Comparison of ENCODE assay signal across 18 cellular contexts in the genomic region with DNA sequence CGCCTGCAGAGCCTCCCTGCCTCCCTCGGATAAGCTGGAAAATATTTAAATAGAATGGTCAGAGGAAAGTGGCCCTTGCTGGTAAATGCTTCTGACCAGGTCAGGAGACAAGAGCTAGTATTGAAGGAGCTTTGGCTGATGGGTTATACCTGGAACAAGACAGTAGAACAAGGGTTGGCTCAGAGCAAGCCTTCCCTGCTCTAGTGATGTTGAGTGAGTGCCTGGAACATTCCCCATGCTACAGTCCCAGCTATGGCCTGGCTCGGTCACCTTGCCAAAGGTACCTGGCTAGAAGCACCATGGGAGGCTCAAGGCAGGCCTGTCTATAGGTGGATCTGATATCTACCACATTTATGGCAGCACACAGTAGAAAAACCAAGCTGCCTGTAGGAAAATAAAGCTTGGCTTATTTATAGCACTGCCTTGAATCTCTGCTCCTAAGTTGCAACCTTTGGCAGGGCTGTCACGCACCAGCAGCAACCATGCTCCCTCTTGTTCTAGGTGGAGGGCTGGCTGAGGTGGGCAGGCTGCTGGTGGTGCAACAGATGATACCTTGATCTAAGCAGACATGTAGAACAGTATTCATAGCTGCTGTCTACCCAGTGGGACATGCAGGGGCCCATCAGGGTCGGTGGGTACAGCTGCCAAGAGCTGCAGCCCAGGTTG.
DNase-seq lines count a peak whose midpoint lies in the region; ATAC-seq and TF ChIP-seq lines count a peak whose summit lies in the region.
"Had no signal": no experiment of that assay in that cellular context is flagged by ENCODE, and none has a peak within 500 bp of the region (broad histone marks: within the 10 kb centered on the region; RNA-seq: fewer than 3 reads in every experiment).

No MANE protein-coding gene starts in this region.

- H4K91ac ChIP-seq in mesenchymal stem cell (ENCODE audit: low read length): no peak overlapping the region

- H3K4me3 Mint-ChIP-seq in stimulated activated effector memory CD8-positive, alpha-beta T cell treated with anti-CD3 and anti-CD28 coated beads, Interleukin-12 subunit alpha, Interleukin-12 subunit beta, amount 100 ng/mL, for 72 hours: no peak overlapping the region
- H3K4me3 Mint-ChIP-seq: HFFc6 had no signal

- no peak overlapping the region for H4K8ac ChIP-seq in mesenchymal stem cell (ENCODE audit: low read length)

- ATAC-seq in stimulated activated effector memory CD8-positive, alpha-beta T cell treated with anti-CD3 and anti-CD28 coated beads, Interleukin-12 subunit alpha, Interleukin-12 subunit beta, amount 100 ng/mL, for 72 hours: no peak

- H3K9ac ChIP-seq in mesenchymal stem cell (ENCODE audit: low read length): no peak overlapping the region

- H2BK15ac ChIP-seq in mesenchymal stem cell (ENCODE audit: low read depth, poor library complexity, severe bottlenecking): no peak overlapping the region

- no peak overlapping the region for H2BK12ac ChIP-seq in mesenchymal stem cell (ENCODE audit: low read length in 2 of 2)

- H3K36me3 ChIP-seq in DOHH2 (ENCODE audit: control insufficient read depth, low read length): no peaks in the 10 kb centered on the region
- H3K36me3 ChIP-seq in mesenchymal stem cell (ENCODE audit: control insufficient read depth in 1 of 2, insufficient read depth in 2 of 2, low read depth in 1 of 2, low read length in 2 of 2): no peaks in the 10 kb centered on the region
- H3K36me3 ChIP-seq: MG63, Peyer's patch had no signal

- peaks cover 49% of the 10 kb centered on the region for H3K4me1 Mint-ChIP-seq in stimulated activated effector memory CD8-positive, alpha-beta T cell treated with anti-CD3 and anti-CD28 coated beads, Interleukin-12 subunit alpha, Interleukin-12 subunit beta, amount 100 ng/mL, for 72 hours

- H3K4ac ChIP-seq in mesenchymal stem cell (ENCODE audit: low read depth in 1 of 2, low read length in 2 of 2): no peak overlapping the region

- DNase-seq in activated CD8-positive, alpha-beta memory T cell treated with anti-CD3 and anti-CD28 coated beads for 24 hours: peak; percentile 56
- no peak for DNase-seq in activated CD8-positive, alpha-beta memory T cell treated with anti-CD3 and anti-CD28 coated beads, Interleukin-2, amount 50 U/mL, for 48 hours
- DNase-seq in iPS-NIHi7 (ENCODE audit: extremely low spot score) (peak; percentile 2), NCI-H1436 treated with DMSO at 0.1 percent for 48 hours (lab: John Stamatoyannopoulos, UW) (no peak), DMS 273 (lab: John Stamatoyannopoulos, UW; ENCODE audit: unreplicated experiment) (no peak), mesenchymal stem cell (no peak)
- no peak for DNase-seq in stimulated activated effector memory CD8-positive, alpha-beta T cell treated with anti-CD3 and anti-CD28 coated beads, Interleukin-12 subunit alpha, Interleukin-12 subunit beta, amount 100 ng/mL, for 72 hours (ENCODE audit: low spot score in 2 of 2)
- DNase-seq: COR-L47, DMS153, EL, HFFc6, MG63, NCI-H1092, NCI-H524, SHP77 had no signal

- H3K9me3 ChIP-seq in DOHH2 (ENCODE audit: control insufficient read depth, insufficient read depth, low read length) (no peaks in the 10 kb centered on the region), mesenchymal stem cell (ENCODE audit: control insufficient read depth, low read length) (no peaks in the 10 kb centered on the region)
- H3K9me3 ChIP-seq: MG63, Peyer's patch had no signal

- H3K36me3 Mint-ChIP-seq in stimulated activated effector memory CD8-positive, alpha-beta T cell treated with anti-CD3 and anti-CD28 coated beads, Interleukin-12 subunit alpha, Interleukin-12 subunit beta, amount 100 ng/mL, for 72 hours: peaks cover 7% of the 10 kb centered on the region

- no peak overlapping the region for H3K4me3 ChIP-seq in DOHH2 (ENCODE audit: low read length)
- no peak overlapping the region for H3K4me3 ChIP-seq in mesenchymal stem cell (ENCODE audit: insufficient read depth in 1 of 2, low read depth in 1 of 2, low read length in 2 of 2)
- H3K4me3 ChIP-seq: MG63, Peyer's patch had no signal

- peaks cover 14% of the 10 kb centered on the region for H3F3A ChIP-seq in DOHH2 (ENCODE audit: control insufficient read depth, insufficient read depth)

- no peaks in the 10 kb centered on the region for H3K9me3 Mint-ChIP-seq in stimulated activated effector memory CD8-positive, alpha-beta T cell treated with anti-CD3 and anti-CD28 coated beads, Interleukin-12 subunit alpha, Interleukin-12 subunit beta, amount 100 ng/mL, for 72 hours
- H3K9me3 Mint-ChIP-seq: HFFc6 had no signal

- H3K27ac ChIP-seq in DOHH2 (ENCODE audit: low read depth, low read length): no peak overlapping the region
- no peak overlapping the region for H3K27ac ChIP-seq in mesenchymal stem cell (ENCODE audit: low read length, poor library complexity, severe bottlenecking)
- H3K27ac ChIP-seq: C4-2B, Peyer's patch had no signal

- H3K79me1 ChIP-seq in mesenchymal stem cell (replicated peaks; ENCODE audit: low read length, poor library complexity, severe bottlenecking): no peaks in the 10 kb centered on the region

- H3K27me3 ChIP-seq in DOHH2 (ENCODE audit: control insufficient read depth, low read length) (no peaks in the 10 kb centered on the region), mesenchymal stem cell (ENCODE audit: control insufficient read depth in 1 of 2, insufficient read depth in 1 of 2, low read length in 2 of 2) (peaks cover 76 to 91% of the 10 kb centered on the region in 2 experiments)
- H3K27me3 ChIP-seq: Peyer's patch had no signal

- H3K4me2 ChIP-seq in DOHH2 (ENCODE audit: low read length) (peak overlapping the region; percentile 44), mesenchymal stem cell (ENCODE audit: low read length, poor library complexity, severe bottlenecking) (no peak overlapping the region)

- H3K9me2 ChIP-seq in DOHH2 (replicated peaks; ENCODE audit: control insufficient read depth, low read length): no peaks in the 10 kb centered on the region

- peak overlapping the region in 1 of 2 experiments; percentile 31 for H3K23ac ChIP-seq in mesenchymal stem cell (ENCODE audit: low read length in 2 of 2)

- no peak overlapping the region for H2BK5ac ChIP-seq in mesenchymal stem cell (ENCODE audit: low read depth, low read length, poor library complexity, severe bottlenecking)

- H4K20me1 ChIP-seq in DOHH2 (ENCODE audit: control insufficient read depth, insufficient read depth, low read depth, low read length): no peaks in the 10 kb centered on the region

- no peak overlapping the region for H2AK5ac ChIP-seq in mesenchymal stem cell (ENCODE audit: low read length, severe bottlenecking)

- H3K18ac ChIP-seq in mesenchymal stem cell (ENCODE audit: low read depth in 1 of 2, low read length in 2 of 2): no peak overlapping the region

- no peaks in the 10 kb centered on the region for H3K79me2 ChIP-seq in DOHH2 (ENCODE audit: control insufficient read depth, low read length)

- TF ChIP-seq CTCF in DOHH2 (IDR thresholded peaks at IDR 0.05; ENCODE audit: low read depth, low read length, poor library complexity, severe bottlenecking): no peak

- WGBS in mesenchymal stem cell: 69% methylated on average over 5 of the region's 5 CpGs

- no peak overlapping the region for H3K14ac ChIP-seq in mesenchymal stem cell (ENCODE audit: low read length in 2 of 2)

- no peak overlapping the region for H2BK120ac ChIP-seq in mesenchymal stem cell (ENCODE audit: low read depth, low read length)

- H3K27ac Mint-ChIP-seq in stimulated activated effector memory CD8-positive, alpha-beta T cell treated with anti-CD3 and anti-CD28 coated beads, Interleukin-12 subunit alpha, Interleukin-12 subunit beta, amount 100 ng/mL, for 72 hours: peak overlapping the region; percentile 14
- H3K27ac Mint-ChIP-seq: HFFc6 had no signal

- H3K4me1 ChIP-seq in DOHH2 (ENCODE audit: control insufficient read depth, low read length) (peaks cover 80% of the 10 kb centered on the region), mesenchymal stem cell (ENCODE audit: control insufficient read depth, insufficient read depth, low read depth, low read length) (peaks cover 11% of the 10 kb centered on the region)

- no peak overlapping the region for H2AFZ ChIP-seq in mesenchymal stem cell (ENCODE audit: low read depth, low read length)

Comparison
In these comparisons a context has a peak if more than half of its experiments do, and no peak if none do; other contexts are left out.
1. DNase-seq: peak in activated CD8-positive, alpha-beta memory T cell treated with anti-CD3 and anti-CD28 coated beads for 24 hours (single experiment) and iPS-NIHi7 (single experiment); none in activated CD8-positive, alpha-beta memory T cell treated with anti-CD3 and anti-CD28 coated beads, Interleukin-2, amount 50 U/mL, for 48 hours (single experiment), stimulated activated effector memory CD8-positive, alpha-beta T cell treated with anti-CD3 and anti-CD28 coated beads, Interleukin-12 subunit alpha, Interleukin-12 subunit beta, amount 100 ng/mL, for 72 hours (0 of 2), NCI-H1436 treated with DMSO at 0.1 percent for 48 hours (single experiment), DMS 273 (single experiment) and mesenchymal stem cell (single experiment).